8 cellular contexts compared by ENCODE assay signal in the genomic region with DNA sequence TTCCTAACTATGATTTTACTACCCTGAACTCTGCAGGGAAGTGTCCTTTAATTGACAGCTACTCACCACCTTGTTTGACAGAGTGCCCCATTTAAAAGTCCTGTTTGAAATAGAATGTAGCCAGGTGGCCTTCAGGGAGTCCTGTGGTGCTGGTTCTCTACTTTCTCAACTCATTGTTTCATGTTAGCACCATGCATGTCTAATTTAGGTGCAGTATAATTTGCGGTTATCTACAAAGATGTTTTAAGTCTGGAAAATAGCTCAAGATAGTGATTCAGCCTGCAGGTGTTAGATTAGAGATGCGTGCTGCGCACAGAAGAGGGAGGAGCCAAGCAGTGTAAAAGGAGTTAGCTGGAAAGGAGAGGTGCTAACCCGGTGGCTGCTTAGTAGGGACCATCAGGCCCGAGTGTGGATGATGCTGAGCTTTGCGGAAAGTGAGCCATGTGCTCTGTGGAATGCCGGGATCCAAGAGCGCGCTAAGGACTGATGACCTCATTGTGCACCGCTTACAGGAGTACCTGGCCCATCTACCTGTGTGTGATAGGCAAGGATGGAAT. TPM values are rescaled to one million over a fixed set of nuclear protein-coding genes. Genes with fewer than 3 reads are reported as not detected.
DNase-seq lines count a peak whose midpoint lies in the region; ATAC-seq and TF ChIP-seq lines count a peak whose summit lies in the region.

No MANE protein-coding gene starts in this region.

- peak overlapping the region; percentile 82 for H3K27ac Mint-ChIP-seq in stimulated activated memory B cell treated with anti-CD40 and anti-IgM and Interleukin-4, amounts not matched to agents 10 μg/mL and 1 μg/mL and 100 μg/mL, for 72 hours

- H3K27ac ChIP-seq in adrenal gland, result peak overlapping the region; percentile 77 to 100 (median 91)

- ATAC-seq in HG02759 (IDR thresholded peaks at IDR 0.05; ENCODE audit: unreplicated experiment) (peak; percentile 32), GM19035 (IDR thresholded peaks at IDR 0.05; ENCODE audit: unreplicated experiment) (no peak)
- peak; percentile 62 for ATAC-seq in stimulated activated memory B cell treated with anti-CD40 and anti-IgM and Interleukin-4, amounts not matched to agents 10 μg/mL and 1 μg/mL and 100 μg/mL, for 72 hours

- WGBS in adrenal gland, 4 donors, result 29 to 36% (median 34%) methylated on average over 10 of the region's 10 CpGs

- intact Hi-C loops in adrenal gland (cut with DNase I), result no loop called here

- H3K9me3 ChIP-seq in adrenal gland (replicated peaks in 1 of 3), result no peaks in the 10 kb centered on the region

- peaks cover 16% of the 10 kb centered on the region for H3K36me3 Mint-ChIP-seq in stimulated activated memory B cell treated with anti-CD40 and anti-IgM and Interleukin-4, amounts not matched to agents 10 μg/mL and 1 μg/mL and 100 μg/mL, for 72 hours

- DNase-seq in NCI-H2196 (lab: John Stamatoyannopoulos, UW; ENCODE audit: unreplicated experiment), result peak; percentile 24
- no peak for DNase-seq in NCI-H2196 treated with DMSO at 0.1 percent for 48 hours (lab: John Stamatoyannopoulos, UW; ENCODE audit: unreplicated experiment)
- peak in 3 of 7 donors; percentile 34 to 42 (median 34) for DNase-seq in adrenal gland
- peak; percentile 67 for DNase-seq in left kidney (ENCODE audit: low read depth, low spot score)

- H3K27me3 Mint-ChIP-seq in stimulated activated memory B cell treated with anti-CD40 and anti-IgM and Interleukin-4, amounts not matched to agents 10 μg/mL and 1 μg/mL and 100 μg/mL, for 72 hours, result no peaks in the 10 kb centered on the region

- no peaks in the 10 kb centered on the region for H3K36me3 ChIP-seq in adrenal gland (replicated peaks in 1 of 2)

- TF ChIP-seq POLR2A in Raji (IDR thresholded peaks at IDR 0.05; ENCODE audit: insufficient read depth, low read depth, low read length) (peak; percentile 63), adrenal gland (IDR thresholded peaks at IDR 0.05) (no peak)

- H3K4me3 Mint-ChIP-seq in stimulated activated memory B cell treated with anti-CD40 and anti-IgM and Interleukin-4, amounts not matched to agents 10 μg/mL and 1 μg/mL and 100 μg/mL, for 72 hours, result peak overlapping the region; percentile 85

- peak overlapping the region in 2 of 4 donors; percentile 67 to 88 for H3K4me3 ChIP-seq in adrenal gland

- no peak for TF ChIP-seq CTCF in adrenal gland (IDR thresholded peaks at IDR 0.05)

- H3K4me1 Mint-ChIP-seq in stimulated activated memory B cell treated with anti-CD40 and anti-IgM and Interleukin-4, amounts not matched to agents 10 μg/mL and 1 μg/mL and 100 μg/mL, for 72 hours, result peaks cover 50% of the 10 kb centered on the region

- H3K27me3 ChIP-seq in adrenal gland, result no peaks in the 10 kb centered on the region

- peaks cover 15 to 22% of the 10 kb centered on the region in 2 donors for H3K4me1 ChIP-seq in adrenal gland (replicated peaks in 1 of 2)

- no peaks in the 10 kb centered on the region for H3K9me3 Mint-ChIP-seq in stimulated activated memory B cell treated with anti-CD40 and anti-IgM and Interleukin-4, amounts not matched to agents 10 μg/mL and 1 μg/mL and 100 μg/mL, for 72 hours

RNA-seq across cellular contexts. Expression of gene CCM2, which starts 1.2 kb away (rescaled TPM):
- total RNA-seq in adrenal gland, result 10 to 100 TPM; 36.1 to 84.5 (median 50.7) TPM
- 10 to 100 TPM; 42.2 to 81.6 (median 72.1) TPM for polyA plus RNA-seq in adrenal gland

RNA-seq across cellular contexts. Expression of gene MYO1G, which starts 22.4 kb away (rescaled TPM):
- total RNA-seq in adrenal gland, result 1 to 10 TPM in 7 of 8 donors, under 1 TPM in 1; 0.06 to 8.1 (median 4.2) TPM
- polyA plus RNA-seq in adrenal gland, result 10 to 100 TPM in 1 of 3 donors, 1 to 10 TPM in 2; 1.0 to 12.8 (median 4.0) TPM
